Comparison of ENCODE assay signal across 1 cellular context in the genomic region with DNA sequence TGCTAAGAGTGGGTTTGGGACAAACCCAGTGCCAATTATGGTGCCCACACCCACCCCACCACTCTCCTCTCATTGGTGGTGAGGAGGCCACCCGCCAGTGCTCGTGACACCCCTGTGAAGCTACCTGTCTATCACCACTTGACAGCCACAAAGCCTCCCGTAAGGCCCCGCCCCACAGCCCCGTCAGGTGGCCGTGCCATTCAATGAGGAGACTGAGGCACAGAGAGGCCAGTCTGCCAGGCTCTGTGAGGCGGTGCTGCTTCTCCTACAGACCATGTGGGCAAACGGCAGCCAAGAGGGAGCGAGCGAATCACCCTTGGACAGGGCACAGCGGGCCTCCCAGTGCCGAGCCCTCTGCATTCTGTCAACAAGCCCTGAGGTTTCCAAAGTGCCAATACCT.
TF ChIP-seq lines count a peak whose summit lies in the region.

No MANE protein-coding gene starts in this region.

TF ChIP-seq in GM12878, 131 proteins besides CTCF, POLR2A, EP300 and RAD21:
- TF ChIP-seq, protein P1, sequence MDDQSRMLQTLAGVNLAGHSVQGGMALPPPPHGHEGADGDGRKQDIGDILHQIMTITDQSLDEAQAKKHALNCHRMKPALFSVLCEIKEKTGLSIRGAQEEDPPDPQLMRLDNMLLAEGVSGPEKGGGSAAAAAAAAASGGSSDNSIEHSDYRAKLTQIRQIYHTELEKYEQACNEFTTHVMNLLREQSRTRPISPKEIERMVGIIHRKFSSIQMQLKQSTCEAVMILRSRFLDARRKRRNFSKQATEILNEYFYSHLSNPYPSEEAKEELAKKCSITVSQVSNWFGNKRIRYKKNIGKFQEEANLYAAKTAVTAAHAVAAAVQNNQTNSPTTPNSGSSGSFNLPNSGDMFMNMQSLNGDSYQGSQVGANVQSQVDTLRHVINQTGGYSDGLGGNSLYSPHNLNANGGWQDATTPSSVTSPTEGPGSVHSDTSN (IDR thresholded peaks at IDR 0.05; ENCODE audit: insufficient replicate concordance, low read depth, low read length), result peak; percentile 82
- TF ChIP-seq TAF1 (IDR thresholded peaks at IDR 0.05; ENCODE audit: borderline replicate concordance, low read depth, low read length) (no peak), MXI1 (IDR thresholded peaks at IDR 0.05; ENCODE audit: low read depth, low read length) (peak; percentile 40; the same call in 1 of the 2 replicates), NFIC (IDR thresholded peaks at IDR 0.05; ENCODE audit: low read depth, low read length) (no peak), RCOR1 (conservative IDR thresholded peaks at IDR 0.05; ENCODE audit: low read depth, low read length) (no peak), PKNOX1 (IDR thresholded peaks at IDR 0.05) (peak; percentile 95), BCLAF1 (IDR thresholded peaks at IDR 0.05) (no peak), POLR2AphosphoS5 (IDR thresholded peaks at IDR 0.05; ENCODE audit: low read length) (no peak), NKRF (conservative IDR thresholded peaks at IDR 0.05) (0 out of 2 replicates have a peak, but pooled peaks have one; percentile 34), RUNX3 (IDR thresholded peaks at IDR 0.05; ENCODE audit: low read length) (no peak), NFYA (IDR thresholded peaks at IDR 0.05; ENCODE audit: borderline replicate concordance, low read depth, low read length) (no peak), PML (IDR thresholded peaks at IDR 0.05; ENCODE audit: low read length) (no peak), BHLHE40 (IDR thresholded peaks at IDR 0.05; ENCODE audit: borderline replicate concordance in 1 of 2, low read depth in 2 of 2, low read length in 1 of 2) (peak; percentile 45 to 84; a peak in 3 of 4 replicates), TCF12 (IDR thresholded peaks at IDR 0.05; ENCODE audit: low read depth, low read length) (no peak), ZNF622 (IDR thresholded peaks at IDR 0.05) (no peak), GATAD2B (conservative IDR thresholded peaks at IDR 0.05; ENCODE audit: low read depth) (0 out of 2 replicates have a peak, but pooled peaks have one; percentile 21), ZNF24 (IDR thresholded peaks at IDR 0.05) (no peak), DPF2 (IDR thresholded peaks at IDR 0.05) (peak; percentile 43), SMC3 (IDR thresholded peaks at IDR 0.05; ENCODE audit: borderline replicate concordance, low read length) (no peak), CUX1 (IDR thresholded peaks at IDR 0.05; ENCODE audit: insufficient replicate concordance, low read depth, low read length) (no peak), NFXL1 (IDR thresholded peaks at IDR 0.05; ENCODE audit: borderline replicate concordance) (no peak), RFX5 (IDR thresholded peaks at IDR 0.05; ENCODE audit: low read depth, low read length) (no peak), RAD51 (IDR thresholded peaks at IDR 0.05) (peak; percentile 80)
- TF ChIP-seq, protein P2, sequence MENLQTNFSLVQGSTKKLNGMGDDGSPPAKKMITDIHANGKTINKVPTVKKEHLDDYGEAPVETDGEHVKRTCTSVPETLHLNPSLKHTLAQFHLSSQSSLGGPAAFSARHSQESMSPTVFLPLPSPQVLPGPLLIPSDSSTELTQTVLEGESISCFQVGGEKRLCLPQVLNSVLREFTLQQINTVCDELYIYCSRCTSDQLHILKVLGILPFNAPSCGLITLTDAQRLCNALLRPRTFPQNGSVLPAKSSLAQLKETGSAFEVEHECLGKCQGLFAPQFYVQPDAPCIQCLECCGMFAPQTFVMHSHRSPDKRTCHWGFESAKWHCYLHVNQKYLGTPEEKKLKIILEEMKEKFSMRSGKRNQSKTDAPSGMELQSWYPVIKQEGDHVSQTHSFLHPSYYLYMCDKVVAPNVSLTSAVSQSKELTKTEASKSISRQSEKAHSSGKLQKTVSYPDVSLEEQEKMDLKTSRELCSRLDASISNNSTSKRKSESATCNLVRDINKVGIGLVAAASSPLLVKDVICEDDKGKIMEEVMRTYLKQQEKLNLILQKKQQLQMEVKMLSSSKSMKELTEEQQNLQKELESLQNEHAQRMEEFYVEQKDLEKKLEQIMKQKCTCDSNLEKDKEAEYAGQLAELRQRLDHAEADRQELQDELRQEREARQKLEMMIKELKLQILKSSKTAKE (IDR thresholded peaks at IDR 0.05; ENCODE audit: low read depth, poor library complexity, severe bottlenecking), result no peak
- TF ChIP-seq, protein P3, sequence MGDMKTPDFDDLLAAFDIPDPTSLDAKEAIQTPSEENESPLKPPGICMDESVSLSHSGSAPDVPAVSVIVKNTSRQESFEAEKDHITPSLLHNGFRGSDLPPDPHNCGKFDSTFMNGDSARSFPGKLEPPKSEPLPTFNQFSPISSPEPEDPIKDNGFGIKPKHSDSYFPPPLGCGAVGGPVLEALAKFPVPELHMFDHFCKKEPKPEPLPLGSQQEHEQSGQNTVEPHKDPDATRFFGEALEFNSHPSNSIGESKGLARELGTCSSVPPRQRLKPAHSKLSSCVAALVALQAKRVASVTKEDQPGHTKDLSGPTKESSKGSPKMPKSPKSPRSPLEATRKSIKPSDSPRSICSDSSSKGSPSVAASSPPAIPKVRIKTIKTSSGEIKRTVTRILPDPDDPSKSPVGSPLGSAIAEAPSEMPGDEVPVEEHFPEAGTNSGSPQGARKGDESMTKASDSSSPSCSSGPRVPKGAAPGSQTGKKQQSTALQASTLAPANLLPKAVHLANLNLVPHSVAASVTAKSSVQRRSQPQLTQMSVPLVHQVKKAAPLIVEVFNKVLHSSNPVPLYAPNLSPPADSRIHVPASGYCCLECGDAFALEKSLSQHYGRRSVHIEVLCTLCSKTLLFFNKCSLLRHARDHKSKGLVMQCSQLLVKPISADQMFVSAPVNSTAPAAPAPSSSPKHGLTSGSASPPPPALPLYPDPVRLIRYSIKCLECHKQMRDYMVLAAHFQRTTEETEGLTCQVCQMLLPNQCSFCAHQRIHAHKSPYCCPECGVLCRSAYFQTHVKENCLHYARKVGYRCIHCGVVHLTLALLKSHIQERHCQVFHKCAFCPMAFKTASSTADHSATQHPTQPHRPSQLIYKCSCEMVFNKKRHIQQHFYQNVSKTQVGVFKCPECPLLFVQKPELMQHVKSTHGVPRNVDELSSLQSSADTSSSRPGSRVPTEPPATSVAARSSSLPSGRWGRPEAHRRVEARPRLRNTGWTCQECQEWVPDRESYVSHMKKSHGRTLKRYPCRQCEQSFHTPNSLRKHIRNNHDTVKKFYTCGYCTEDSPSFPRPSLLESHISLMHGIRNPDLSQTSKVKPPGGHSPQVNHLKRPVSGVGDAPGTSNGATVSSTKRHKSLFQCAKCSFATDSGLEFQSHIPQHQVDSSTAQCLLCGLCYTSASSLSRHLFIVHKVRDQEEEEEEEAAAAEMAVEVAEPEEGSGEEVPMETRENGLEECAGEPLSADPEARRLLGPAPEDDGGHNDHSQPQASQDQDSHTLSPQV (IDR thresholded peaks at IDR 0.05), result no peak
